27 cellular contexts compared by ENCODE assay signal in genomic region chr1:204931313-204931712, GRCh38.
"Had no signal": no experiment of that assay in that cellular context is flagged by ENCODE, and none has a peak within 500 bp of the region (broad histone marks: within the 10 kb centered on the region; RNA-seq: fewer than 3 reads in every experiment).

No MANE protein-coding gene starts in this region.

- H3K27me3 ChIP-seq: brain microvascular endothelial cell, esophagus squamous epithelium had no signal

- DNase-seq: activated CD4-positive, alpha-beta memory T cell treated with anti-CD3 and anti-CD28 coated beads, Interleukin-2, amount 10 ng/mL, durations not matched to agents 7 days and 5 days; activated CD4-positive, alpha-beta T cell treated with anti-CD3 and anti-CD28 coated beads for 1 hour; activated CD4-positive, alpha-beta T cell treated with anti-CD3 and anti-CD28 coated beads for 4 hours; activated CD4-positive, alpha-beta T cell treated with anti-CD3 and anti-CD28 coated beads, Interleukin-2, amount 10 ng/mL, durations not matched to agents 7 days and 5 days; activated CD4-positive, alpha-beta T cell treated with anti-CD3 and anti-CD28 coated beads, Interleukin-2, amount 50 U/mL, for 4 hours; activated CD8-positive, alpha-beta memory T cell treated with anti-CD3 and anti-CD28 coated beads, Interleukin-2, amount 50 U/mL, for 48 hours; activated gamma-delta T cell; activated naive CD4-positive, alpha-beta T cell; activated naive CD4-positive, alpha-beta T cell treated with anti-CD3 and anti-CD28 coated beads, Interleukin-2, amount 10 ng/mL, durations not matched to agents 7 days and 5 days; activated T-cell treated with anti-CD3 and anti-CD28 coated beads for 4 hours; activated T-cell treated with anti-CD3 and anti-CD28 coated beads, Interleukin-2, amount 50 U/mL, for 24 hours; activated T-cell treated with anti-CD3 and anti-CD28 coated beads, Interleukin-2, amount 50 U/mL, for 72 hours; amniotic stem cell; anterior cingulate cortex; brain microvascular endothelial cell; caudate nucleus; cortex of kidney; dermis blood vessel endothelial cell; effector CD4-positive, alpha-beta T cell; effector memory CD8-positive, alpha-beta T cell; esophagus squamous epithelium; foreskin fibroblast; T-helper 1 cell; T-helper 17 cell; T1000 had no signal

- H3K27ac ChIP-seq: brain microvascular endothelial cell, epithelial cell of prostate, esophagus squamous epithelium had no signal

- H3K4me3 ChIP-seq: esophagus squamous epithelium had no signal

- H3K36me3 ChIP-seq: brain microvascular endothelial cell, esophagus squamous epithelium had no signal

- H3K9me3 ChIP-seq: esophagus squamous epithelium had no signal

- ATAC-seq: activated T-cell treated with anti-CD3 and anti-CD28 coated beads, Interleukin-2, amount 50 U/mL, for 72 hours; effector memory CD8-positive, alpha-beta T cell; T-helper 17 cell; WTC11 had no signal
